ENCODE assay signal across 9 cellular contexts in the genomic region with DNA sequence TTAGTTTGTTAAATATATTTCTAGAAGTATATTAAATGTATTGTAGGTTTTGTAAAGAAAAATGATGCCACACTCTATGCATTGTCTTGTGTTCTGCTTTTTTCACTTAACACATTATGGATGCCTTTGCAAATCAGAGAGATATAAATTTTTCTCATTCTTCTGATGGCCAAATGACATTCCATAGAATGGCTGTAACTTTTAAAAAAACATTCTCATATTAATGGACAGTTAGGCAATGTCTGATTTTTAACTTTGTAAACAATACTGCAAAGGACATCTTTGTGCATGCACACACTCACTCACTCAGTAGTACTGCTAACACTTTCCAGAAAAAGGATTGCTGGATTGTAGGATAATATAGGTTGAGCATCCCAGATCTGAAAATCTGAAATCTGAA.
"Had no signal": no experiment of that assay in that cellular context is flagged by ENCODE, and none has a peak within 500 bp of the region (broad histone marks: within the 10 kb centered on the region; RNA-seq: fewer than 3 reads in every experiment).

No MANE protein-coding gene starts in this region.

- DNase-seq: GM23248, GOT3, H7, IMR-90, KBM-7 had no signal

- H3K4me3 ChIP-seq: GM23248, HAP-1 had no signal

- H3K27ac ChIP-seq: GM23248 had no signal

- H3K9me3 Mint-ChIP-seq: HFFc6 had no signal

- H3K4me3 Mint-ChIP-seq: HFFc6 had no signal

- H3K9ac ChIP-seq: GM23248 had no signal

- FAIRE-seq: HTR-8/SVneo had no signal

- H3K27ac Mint-ChIP-seq: HFFc6 had no signal

- ATAC-seq: HCT116 had no signal

- H3K9me3 ChIP-seq: HAP-1 had no signal

- H2AFZ ChIP-seq: GM23248 had no signal

- H3K36me3 ChIP-seq: HAP-1 had no signal
